In the genomic region with DNA sequence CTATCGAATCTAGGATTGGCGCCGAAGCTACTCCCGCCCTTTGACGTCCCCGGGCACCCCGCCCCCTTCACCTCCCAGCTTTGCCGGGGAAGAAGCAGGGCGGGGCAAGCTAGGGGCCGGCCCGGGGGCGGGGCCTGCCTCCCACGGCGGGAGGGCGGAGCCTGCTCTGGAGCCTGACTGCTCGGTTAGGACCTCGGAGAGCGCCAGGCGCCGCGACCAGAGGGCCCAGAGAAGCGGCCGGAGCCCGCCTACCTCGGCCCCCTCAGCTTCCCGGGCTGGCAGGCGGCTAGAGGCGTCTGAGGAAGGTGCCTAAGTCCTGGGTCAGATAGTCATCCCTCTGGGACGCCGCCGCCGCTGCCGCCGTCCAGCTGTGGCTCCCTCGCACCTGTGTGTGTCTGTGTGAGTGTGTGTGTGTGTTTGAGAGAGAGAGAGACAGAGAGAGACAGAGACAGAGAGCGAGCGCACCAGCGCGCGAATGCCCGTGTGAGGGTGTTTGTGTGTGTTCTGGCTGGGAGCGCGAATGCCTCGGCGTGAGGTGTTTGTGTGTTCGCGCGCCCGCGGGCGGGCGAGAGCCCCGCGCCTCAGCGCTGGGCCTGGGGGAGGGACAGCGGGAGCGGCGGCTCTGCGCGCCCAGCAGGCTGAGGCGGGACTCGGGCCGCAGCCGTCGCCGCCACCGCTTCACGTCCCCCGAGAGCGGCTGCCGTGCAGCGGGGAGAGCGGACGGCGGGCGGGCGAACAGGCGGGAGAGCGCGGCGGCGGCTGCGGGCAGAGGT, we compare ENCODE assay signal across 8 cellular contexts. TPM values are rescaled to one million over a fixed set of nuclear protein-coding genes. Genes with fewer than 3 reads are reported as not detected.
DNase-seq lines count a peak whose midpoint lies in the region; ATAC-seq and TF ChIP-seq lines count a peak whose summit lies in the region.

TSS of gene STXBP5L (plus strand) at position 176 of the 773 bp plus-strand sequence. CDS start 1,374 bp downstream, outside the sequence.

- H3K4me1 ChIP-seq in CD4-positive, CD25-positive, alpha-beta regulatory T cell (ENCODE audit: control insufficient read depth, insufficient read depth, low read length, poor library complexity, severe bottlenecking): peaks cover 14% of the 10 kb centered on the region
- H3K4me1 ChIP-seq in osteoblast (ENCODE audit: insufficient read depth, low read length): no peaks in the 10 kb centered on the region

- H3K27ac Mint-ChIP-seq in CD4-positive, CD25-positive, alpha-beta regulatory T cell: peak within 1 kb of the TSS in 1 of 3 donors; percentile 90
- peak within 1 kb of the TSS; percentile 56 for H3K27ac Mint-ChIP-seq in activated naive CD4-positive, alpha-beta T cell treated with anti-CD3 and anti-CD28 coated beads, Interleukin-2, amount 10 ng/mL, durations not matched to agents 7 days and 5 days

- H3K36me3 Mint-ChIP-seq in CD4-positive, CD25-positive, alpha-beta regulatory T cell: no peaks in the 10 kb centered on the region
- H3K36me3 Mint-ChIP-seq in activated naive CD4-positive, alpha-beta T cell treated with anti-CD3 and anti-CD28 coated beads, Interleukin-2, amount 10 ng/mL, durations not matched to agents 7 days and 5 days: peaks cover 1% of the 10 kb centered on the region

- H4K20me1 ChIP-seq in osteoblast (ENCODE audit: insufficient read depth, low read length): no peaks in the 10 kb centered on the region

- no peak within 1 kb of the TSS for H3K4me3 ChIP-seq in CD4-positive, CD25-positive, alpha-beta regulatory T cell (ENCODE audit: low read depth, low read length)
- peak within 1 kb of the TSS; percentile 62 for H3K4me3 ChIP-seq in osteoblast (ENCODE audit: insufficient read depth, low read length)

- H2AFZ ChIP-seq in osteoblast (ENCODE audit: low read length): peak within 1 kb of the TSS; percentile 12

- peaks cover 54% of the 10 kb centered on the region for H3K27me3 Mint-ChIP-seq in CD4-positive, CD25-positive, alpha-beta regulatory T cell
- peaks cover 30% of the 10 kb centered on the region for H3K27me3 Mint-ChIP-seq in activated naive CD4-positive, alpha-beta T cell treated with anti-CD3 and anti-CD28 coated beads, Interleukin-2, amount 10 ng/mL, durations not matched to agents 7 days and 5 days

- peaks cover 40% of the 10 kb centered on the region for H3K27me3 ChIP-seq in CD4-positive, CD25-positive, alpha-beta regulatory T cell (ENCODE audit: control insufficient read depth, insufficient read depth, low read length)
- peaks cover 23% of the 10 kb centered on the region for H3K27me3 ChIP-seq in osteoblast (ENCODE audit: insufficient read depth, low read length)

- no peak within 1 kb of the TSS for H3K27ac ChIP-seq in CD4-positive, CD25-positive, alpha-beta regulatory T cell (ENCODE audit: insufficient read depth, low read length, poor library complexity, severe bottlenecking)
- H3K27ac ChIP-seq in osteoblast (ENCODE audit: low read depth, low read length): no peak within 1 kb of the TSS

- H3K36me3 ChIP-seq in CD4-positive, CD25-positive, alpha-beta regulatory T cell (ENCODE audit: control insufficient read depth, insufficient read depth, low read length): no peaks in the 10 kb centered on the region
- H3K36me3 ChIP-seq in osteoblast (ENCODE audit: insufficient read depth, low read length): no peaks in the 10 kb centered on the region

- peak within 1 kb of the TSS; percentile 77 for H3K4me2 ChIP-seq in osteoblast (ENCODE audit: insufficient read depth, low read length)

- peaks cover 0 to 5% of the 10 kb centered on the region in 2 experiments for H3K9me3 ChIP-seq in CD4-positive, CD25-positive, alpha-beta regulatory T cell (ENCODE audit: control insufficient read depth in 2 of 2, low read length in 2 of 2)
- H3K9me3 ChIP-seq in osteoblast (ENCODE audit: low read depth, low read length): no peaks in the 10 kb centered on the region

- peaks cover 0 to 19% (median 16%) of the 10 kb centered on the region in 4 donors for H3K4me1 Mint-ChIP-seq in CD4-positive, CD25-positive, alpha-beta regulatory T cell
- peaks cover 17% of the 10 kb centered on the region for H3K4me1 Mint-ChIP-seq in activated naive CD4-positive, alpha-beta T cell treated with anti-CD3 and anti-CD28 coated beads, Interleukin-2, amount 10 ng/mL, durations not matched to agents 7 days and 5 days

- ATAC-seq in CD4-positive, CD25-positive, alpha-beta regulatory T cell (ENCODE audit: low read depth in 2 of 2): peak; percentile 37 to 50
- ATAC-seq in GM19043 (IDR thresholded peaks at IDR 0.05; ENCODE audit: low read depth, unreplicated experiment) (peak; percentile 92), HG03175 (IDR thresholded peaks at IDR 0.05; ENCODE audit: unreplicated experiment) (peak; percentile 98)

- H3K79me2 ChIP-seq in osteoblast (ENCODE audit: insufficient read depth, low read length): no peaks in the 10 kb centered on the region

- H3K9me3 Mint-ChIP-seq in CD4-positive, CD25-positive, alpha-beta regulatory T cell: peaks cover 0 to 10% (median 0%) of the 10 kb centered on the region in 7 donors
- peaks cover 2% of the 10 kb centered on the region for H3K9me3 Mint-ChIP-seq in activated naive CD4-positive, alpha-beta T cell treated with anti-CD3 and anti-CD28 coated beads, Interleukin-2, amount 10 ng/mL, durations not matched to agents 7 days and 5 days

- DNase-seq in CD4-positive, CD25-positive, alpha-beta regulatory T cell: peak in 2 of 3 donors; percentile 14 to 59
- DNase-seq in NCI-H510A treated with DMSO at 0.1 percent for 48 hours (lab: John Stamatoyannopoulos, UW) (peak; percentile 44), glomerular visceral epithelial cell (ENCODE audit: extremely low spot score) (peak; percentile 65), osteoblast (ENCODE audit: insufficient read length, low spot score, missing footprints) (peak; percentile 91), ureter (ENCODE audit: low spot score) (peak; percentile 84)
- peak; percentile 61 for DNase-seq in activated naive CD4-positive, alpha-beta T cell treated with anti-CD3 and anti-CD28 coated beads, Interleukin-2, amount 10 ng/mL, durations not matched to agents 7 days and 5 days

- no peak for TF ChIP-seq CTCF in osteoblast (IDR thresholded peaks at IDR 0.05; ENCODE audit: extremely low read depth, low read depth, low read length)

- peak within 1 kb of the TSS; percentile 51 to 90 (median 80) for H3K4me3 Mint-ChIP-seq in CD4-positive, CD25-positive, alpha-beta regulatory T cell
- H3K4me3 Mint-ChIP-seq in activated naive CD4-positive, alpha-beta T cell treated with anti-CD3 and anti-CD28 coated beads, Interleukin-2, amount 10 ng/mL, durations not matched to agents 7 days and 5 days: peak within 1 kb of the TSS; percentile 68

- CTCF ChIA-PET in activated naive CD4-positive, alpha-beta T cell treated with anti-CD3 and anti-CD28 coated beads, Interleukin-2, amount 10 ng/mL, durations not matched to agents 7 days and 5 days (lab: Charles Lee): interaction anchor here (1.2 kb wide), 1 partner anchor 37 kb away, joined by 3 read pairs; no protein-coding TSS in a partner anchor

RNA-seq across cellular contexts. Expression of gene STXBP5L, which starts in this region (rescaled TPM):
- not detected for total RNA-seq in CD4-positive, CD25-positive, alpha-beta regulatory T cell
- not detected for polyA plus RNA-seq in CD4-positive, CD25-positive, alpha-beta regulatory T cell
- not detected in 2 replicates for total RNA-seq in osteoblast
- total RNA-seq in ureter: 8.3 TPM

Comparison
In these comparisons a context has a peak if more than half of its experiments do, and no peak if none do; other contexts are left out.
1. Peak in DNase-seq and ATAC-seq in CD4-positive, CD25-positive, alpha-beta regulatory T cell; RNA of the gene not detected or under 1 TPM.
2. Peak in DNase-seq, H3K4me3 ChIP-seq and H3K4me2 ChIP-seq in osteoblast; RNA of the gene not detected or under 1 TPM.
3. ATAC-seq: peak in every context shown above with its lines; median percentile 98 in HG03175; 92 in GM19043; 44 in CD4-positive, CD25-positive, alpha-beta regulatory T cell.
4. DNase-seq: peak in every context shown above with its lines; median percentile 91 in osteoblast; 84 in ureter; 65 in glomerular visceral epithelial cell; 61 in activated naive CD4-positive, alpha-beta T cell treated with anti-CD3 and anti-CD28 coated beads, Interleukin-2, amount 10 ng/mL, durations not matched to agents 7 days and 5 days; 44 in NCI-H510A treated with DMSO at 0.1 percent for 48 hours; 36 in CD4-positive, CD25-positive, alpha-beta regulatory T cell.